ENCODE assay signal across 9 cellular contexts in genomic region chr5:42952575-42952974, GRCh38.
A peak's percentile ranks its signal among the peaks of the same experiment; 100 is the strongest.
DNase-seq lines count a peak whose midpoint lies in the region; ATAC-seq and TF ChIP-seq lines count a peak whose summit lies in the region.
"Had no signal": no experiment of that assay in that cellular context is flagged by ENCODE, and none has a peak within 500 bp of the region (broad histone marks: within the 10 kb centered on the region; RNA-seq: fewer than 3 reads in every experiment).

No MANE protein-coding gene starts in this region.

- peaks cover 0 to 47% of the 10 kb centered on the region in 2 donors for H3K27me3 ChIP-seq in Peyer's patch
- H3K27me3 ChIP-seq: neural progenitor cell had no signal

- H3K9me3 ChIP-seq in Peyer's patch, result peaks cover 0 to 13% (median 0%) of the 10 kb centered on the region in 4 donors

- peak overlapping the region; percentile 84 for H3K4me3 Mint-ChIP-seq in activated CD4-positive, alpha-beta T cell treated with anti-CD3 and anti-CD28 coated beads, Interleukin-2, amount 10 ng/mL, durations not matched to agents 7 days and 5 days
- H3K4me3 Mint-ChIP-seq in stimulated activated memory B cell treated with anti-CD40 and anti-IgM and Interleukin-4, amounts not matched to agents 10 μg/mL and 1 μg/mL and 100 μg/mL, for 72 hours, result peak overlapping the region; percentile 93
- H3K4me3 Mint-ChIP-seq: neural progenitor cell had no signal

- TF ChIP-seq CTCF in Peyer's patch (IDR thresholded peaks at IDR 0.05), result no peak
- TF ChIP-seq CTCF in epithelial cell of esophagus (IDR thresholded peaks at IDR 0.05; ENCODE audit: insufficient read depth, low read depth, low read length, missing control alignments), result no peak

- TF ChIP-seq POLR2A in Peyer's patch (IDR thresholded peaks at IDR 0.05), result no peak

- POLR2A ChIA-PET in activated CD4-positive, alpha-beta T cell treated with anti-CD3 and anti-CD28 coated beads, Interleukin-2, amount 10 ng/mL, durations not matched to agents 7 days and 5 days (lab: Charles Lee), result interaction anchor here (0.5 to 2.0 kb wide), 4 partner anchors 39 to 85 kb away, joined by 5 to 8 read pairs (median 6); no protein-coding TSS in a partner anchor

- peaks cover 15% of the 10 kb centered on the region for H3K36me3 Mint-ChIP-seq in activated CD4-positive, alpha-beta T cell treated with anti-CD3 and anti-CD28 coated beads, Interleukin-2, amount 10 ng/mL, durations not matched to agents 7 days and 5 days (ENCODE audit: low read depth)
- no peaks in the 10 kb centered on the region for H3K36me3 Mint-ChIP-seq in stimulated activated memory B cell treated with anti-CD40 and anti-IgM and Interleukin-4, amounts not matched to agents 10 μg/mL and 1 μg/mL and 100 μg/mL, for 72 hours
- H3K36me3 Mint-ChIP-seq: neural progenitor cell had no signal

- peaks cover 7% of the 10 kb centered on the region for H3K9me3 Mint-ChIP-seq in activated CD4-positive, alpha-beta T cell treated with anti-CD3 and anti-CD28 coated beads, Interleukin-2, amount 10 ng/mL, durations not matched to agents 7 days and 5 days
- peaks cover 3% of the 10 kb centered on the region for H3K9me3 Mint-ChIP-seq in stimulated activated memory B cell treated with anti-CD40 and anti-IgM and Interleukin-4, amounts not matched to agents 10 μg/mL and 1 μg/mL and 100 μg/mL, for 72 hours

- H3K27me3 Mint-ChIP-seq in activated CD4-positive, alpha-beta T cell treated with anti-CD3 and anti-CD28 coated beads, Interleukin-2, amount 10 ng/mL, durations not matched to agents 7 days and 5 days, result no peaks in the 10 kb centered on the region
- no peaks in the 10 kb centered on the region for H3K27me3 Mint-ChIP-seq in stimulated activated memory B cell treated with anti-CD40 and anti-IgM and Interleukin-4, amounts not matched to agents 10 μg/mL and 1 μg/mL and 100 μg/mL, for 72 hours

- H3K27ac ChIP-seq in Peyer's patch, result peak overlapping the region in 3 of 4 donors; percentile 95 to 97 (median 95)
- H3K27ac ChIP-seq: neural progenitor cell had no signal

- H3K4me3 ChIP-seq in Peyer's patch (peak overlapping the region; percentile 49 to 72 (median 55)), epithelial cell of esophagus (ENCODE audit: low read length) (peak overlapping the region; percentile 56)
- H3K4me3 ChIP-seq: neural progenitor cell had no signal

- no peaks in the 10 kb centered on the region for H3K36me3 ChIP-seq in Peyer's patch
- H3K36me3 ChIP-seq: neural progenitor cell had no signal

- peaks cover 42% of the 10 kb centered on the region for H3K4me1 Mint-ChIP-seq in activated CD4-positive, alpha-beta T cell treated with anti-CD3 and anti-CD28 coated beads, Interleukin-2, amount 10 ng/mL, durations not matched to agents 7 days and 5 days
- peaks cover 29% of the 10 kb centered on the region for H3K4me1 Mint-ChIP-seq in stimulated activated memory B cell treated with anti-CD40 and anti-IgM and Interleukin-4, amounts not matched to agents 10 μg/mL and 1 μg/mL and 100 μg/mL, for 72 hours
- H3K4me1 Mint-ChIP-seq: neural progenitor cell had no signal

- peaks cover 0 to 34% (median 0%) of the 10 kb centered on the region in 4 donors for H3K4me1 ChIP-seq in Peyer's patch
- H3K4me1 ChIP-seq: neural progenitor cell had no signal

- CTCF ChIA-PET in activated CD4-positive, alpha-beta T cell treated with anti-CD3 and anti-CD28 coated beads, Interleukin-2, amount 10 ng/mL, durations not matched to agents 7 days and 5 days (lab: Charles Lee), result interaction anchor here (1.0 to 2.1 kb wide), 5 partner anchors 41 to 112 kb away, joined by 3 to 10 read pairs (median 6); no protein-coding TSS in a partner anchor

- H3K27ac Mint-ChIP-seq in activated CD4-positive, alpha-beta T cell treated with anti-CD3 and anti-CD28 coated beads, Interleukin-2, amount 10 ng/mL, durations not matched to agents 7 days and 5 days, result peak overlapping the region; percentile 100
- peak overlapping the region; percentile 99 for H3K27ac Mint-ChIP-seq in stimulated activated memory B cell treated with anti-CD40 and anti-IgM and Interleukin-4, amounts not matched to agents 10 μg/mL and 1 μg/mL and 100 μg/mL, for 72 hours
- H3K27ac Mint-ChIP-seq: neural progenitor cell had no signal

- no peak for DNase-seq in activated CD4-positive, alpha-beta T cell treated with anti-CD3 and anti-CD28 coated beads, Interleukin-2, amount 10 ng/mL, durations not matched to agents 7 days and 5 days
- DNase-seq in activated CD4-positive, alpha-beta T cell treated with anti-CD3 and anti-CD28 coated beads, Interleukin-2, amount 50 U/mL, for 48 hours, result no peak
- no peak for DNase-seq in Peyer's patch
- DNase-seq in epithelial cell of esophagus (ENCODE audit: low read depth), result no peak
- no peak for DNase-seq in HCEC 1CT

- no peak for ATAC-seq in stimulated activated memory B cell treated with anti-CD40 and anti-IgM and Interleukin-4, amounts not matched to agents 10 μg/mL and 1 μg/mL and 100 μg/mL, for 72 hours
- no peak for ATAC-seq in GM21515 (IDR thresholded peaks at IDR 0.05; ENCODE audit: unreplicated experiment)
- no peak for ATAC-seq in GM19351 (IDR thresholded peaks at IDR 0.05; ENCODE audit: unreplicated experiment)
